ENCODE assay signal across 3 cellular contexts in the genomic region with DNA sequence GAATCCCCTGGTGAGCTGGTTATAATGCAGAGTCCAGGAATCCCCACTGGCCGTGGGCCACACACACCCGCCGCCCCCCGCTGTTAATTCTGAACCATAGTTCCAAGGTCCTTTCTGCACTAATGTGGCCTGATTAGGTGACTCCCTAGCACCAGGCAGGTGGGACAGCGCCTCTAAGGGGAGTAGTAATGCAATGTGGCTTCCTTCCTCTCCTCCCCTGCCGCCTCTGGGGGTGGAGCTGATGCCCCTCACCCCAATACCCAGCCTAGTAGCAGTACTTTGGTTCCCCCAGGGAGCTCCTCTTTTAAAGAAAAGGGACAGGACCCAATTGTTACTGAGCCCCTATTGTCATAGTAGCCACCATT.
TF ChIP-seq lines count a peak whose summit lies in the region.

No MANE protein-coding gene starts in this region.

TF ChIP-seq in SK-N-SH, 30 proteins besides CTCF, POLR2A, EP300 and RAD21 (continued from another document):
- peak; percentile 24; the same call in 1 of the 2 replicates for TF ChIP-seq REST (IDR thresholded peaks at IDR 0.05; ENCODE audit: low read depth, low read length)
TF ChIP-seq in SK-N-SH: peak in this region for 1.

TF ChIP-seq in SK-N-SH treated with all-trans-retinoic acid at 6 μM for 48 hours, 23 proteins besides CTCF, POLR2A, EP300 and RAD21:
- TF ChIP-seq, protein P1, sequence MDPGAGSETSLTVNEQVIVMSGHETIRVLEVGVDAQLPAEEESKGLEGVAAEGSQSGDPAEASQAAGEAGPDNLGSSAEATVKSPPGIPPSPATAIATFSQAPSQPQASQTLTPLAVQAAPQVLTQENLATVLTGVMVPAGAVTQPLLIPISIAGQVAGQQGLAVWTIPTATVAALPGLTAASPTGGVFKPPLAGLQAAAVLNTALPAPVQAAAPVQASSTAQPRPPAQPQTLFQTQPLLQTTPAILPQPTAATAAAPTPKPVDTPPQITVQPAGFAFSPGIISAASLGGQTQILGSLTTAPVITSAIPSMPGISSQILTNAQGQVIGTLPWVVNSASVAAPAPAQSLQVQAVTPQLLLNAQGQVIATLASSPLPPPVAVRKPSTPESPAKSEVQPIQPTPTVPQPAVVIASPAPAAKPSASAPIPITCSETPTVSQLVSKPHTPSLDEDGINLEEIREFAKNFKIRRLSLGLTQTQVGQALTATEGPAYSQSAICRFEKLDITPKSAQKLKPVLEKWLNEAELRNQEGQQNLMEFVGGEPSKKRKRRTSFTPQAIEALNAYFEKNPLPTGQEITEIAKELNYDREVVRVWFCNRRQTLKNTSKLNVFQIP (CRISPR knock-in tag; IDR thresholded peaks at IDR 0.05; ENCODE audit: borderline replicate concordance, low read depth) = no peak
- TF ChIP-seq ZFP3 (CRISPR knock-in tag; IDR thresholded peaks at IDR 0.05) (no peak), GLIS3 (CRISPR knock-in tag; IDR thresholded peaks at IDR 0.05) (no peak)
TF ChIP-seq in SK-N-SH treated with all-trans-retinoic acid at 6 μM for 48 hours: peak in this region for 0.

TF ChIP-seq in Ishikawa, 13 proteins besides CTCF, POLR2A, EP300 and RAD21 (continued from another document):
- TF ChIP-seq, protein P2, sequence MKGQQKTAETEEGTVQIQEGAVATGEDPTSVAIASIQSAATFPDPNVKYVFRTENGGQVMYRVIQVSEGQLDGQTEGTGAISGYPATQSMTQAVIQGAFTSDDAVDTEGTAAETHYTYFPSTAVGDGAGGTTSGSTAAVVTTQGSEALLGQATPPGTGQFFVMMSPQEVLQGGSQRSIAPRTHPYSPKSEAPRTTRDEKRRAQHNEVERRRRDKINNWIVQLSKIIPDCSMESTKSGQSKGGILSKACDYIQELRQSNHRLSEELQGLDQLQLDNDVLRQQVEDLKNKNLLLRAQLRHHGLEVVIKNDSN (IDR thresholded peaks at IDR 0.05) = no peak
- TF ChIP-seq TAF1 (IDR thresholded peaks at IDR 0.05; ENCODE audit: low read depth) (no peak), CEBPB (IDR thresholded peaks at IDR 0.05) (no peak), REST (IDR thresholded peaks at IDR 0.05; ENCODE audit: low read depth) (peak; percentile 70)
TF ChIP-seq in Ishikawa: peak in this region for 1.
